In genomic region chr5:172383231-172383802, GRCh38 we compare ENCODE assay signal across 9 cellular contexts.
A peak's percentile ranks its signal among the peaks of the same experiment; 100 is the strongest.
DNase-seq lines count a peak whose midpoint lies in the region; ATAC-seq and TF ChIP-seq lines count a peak whose summit lies in the region.
"Had no signal": no experiment of that assay in that cellular context is flagged by ENCODE, and none has a peak within 500 bp of the region (broad histone marks: within the 10 kb centered on the region; RNA-seq: fewer than 3 reads in every experiment).

No MANE protein-coding gene starts in this region.

- H3K4me3 ChIP-seq in Panc1 (ENCODE audit: low read depth in 2 of 2, low read length in 2 of 2) (no peak overlapping the region), fibroblast of mammary gland (ENCODE audit: control insufficient read depth, low read depth, low read length) (no peak overlapping the region), skeletal muscle satellite cell (ENCODE audit: low read length) (no peak overlapping the region)

- ATAC-seq in Panc1, result peak; percentile 93
- ATAC-seq in GM19035 (IDR thresholded peaks at IDR 0.05; ENCODE audit: unreplicated experiment), result no peak
- no peak for ATAC-seq in GM18867 (IDR thresholded peaks at IDR 0.05; ENCODE audit: unreplicated experiment)

- H3K4me2 ChIP-seq in skeletal muscle satellite cell (ENCODE audit: low read length), result peak overlapping the region; percentile 48

- POLR2A ChIA-PET in Panc1 (lab: Charles Lee), result interaction anchor here (0.7 kb wide), 1 partner anchor 51 kb away, joined by 5 read pairs; no protein-coding TSS in a partner anchor
- POLR2A ChIA-PET in HEK293T (lab: Yijun Ruan, JAX), result no interaction called here

- no peaks in the 10 kb centered on the region for H3K27me3 ChIP-seq in Panc1 (ENCODE audit: control insufficient read depth, insufficient read depth, low read length)
- H3K27me3 ChIP-seq in skeletal muscle satellite cell (ENCODE audit: control insufficient read depth, insufficient read depth, low read length), result no peaks in the 10 kb centered on the region

- no TSS peak for BruUV-seq in Panc1 (replicated peaks; lab: Mats Ljungman, UMichigan)

- in situ Hi-C loops in Panc1 (cut with HindIII; ENCODE audit: low pct_unique_long_range_greater_than_20kb, low sequenced_read_pairs), result no loop called here

- intact Hi-C loops in Panc1 (cut with micrococcal nuclease; ENCODE audit: unreplicated experiment), result no loop called here

- H3K36me3 ChIP-seq in Panc1 (ENCODE audit: control insufficient read depth, insufficient read depth, low read length), result peaks cover 4% of the 10 kb centered on the region; the same call in 1 of the 2 replicates
- peaks cover 54% of the 10 kb centered on the region for H3K36me3 ChIP-seq in skeletal muscle satellite cell (ENCODE audit: insufficient read depth, low read length)

- H3K4me1 ChIP-seq in Panc1 (ENCODE audit: control insufficient read depth, insufficient read depth, low read length) (peaks cover 61% of the 10 kb centered on the region), skeletal muscle satellite cell (ENCODE audit: control insufficient read depth, insufficient read depth, low read length) (peaks cover 35% of the 10 kb centered on the region)

- peak overlapping the region; percentile 78 for H3K27ac ChIP-seq in Panc1 (ENCODE audit: low read length)

- no peak for TF ChIP-seq CTCF in Panc1 (IDR thresholded peaks at IDR 0.05)
- no peak for TF ChIP-seq CTCF in fibroblast of mammary gland (conservative IDR thresholded peaks at IDR 0.05; ENCODE audit: control insufficient read depth, insufficient read depth, low read depth, low read length)

- peak; percentile 46 for DNase-seq in HuH-7 (ENCODE audit: low spot score)
- peak; percentile 73 for DNase-seq in Panc1 (ENCODE audit: low read depth, low spot score)
- DNase-seq in fibroblast of mammary gland (ENCODE audit: low read depth), result peak; percentile 47
- DNase-seq in HEK293T (ENCODE audit: extremely low spot score), result no peak
- no peak for DNase-seq in glomerular visceral epithelial cell (ENCODE audit: extremely low spot score)
- DNase-seq: activated T-cell treated with anti-CD3 and anti-CD28 coated beads, Interleukin-2, amount 50 U/mL, for 1 hour had no signal

- H3K9ac ChIP-seq in skeletal muscle satellite cell (ENCODE audit: low read depth, low read length), result no peak overlapping the region

- H3K9me3 ChIP-seq in Panc1 (ENCODE audit: control insufficient read depth, insufficient read depth, low read depth, low read length) (no peaks in the 10 kb centered on the region), skeletal muscle satellite cell (replicated peaks; ENCODE audit: low read length) (no peaks in the 10 kb centered on the region)

- CTCF ChIA-PET in Panc1 (lab: Charles Lee), result interaction anchor here (0.9 kb wide), 1 partner anchor 195 kb away, joined by 3 read pairs; the partner anchor contains the start of gene STK10
- CTCF ChIA-PET in HEK293T (lab: Yijun Ruan, JAX), result no interaction called here

TF ChIP-seq in HEK293T, 16 proteins besides CTCF, POLR2A, EP300 and RAD21:
- TF ChIP-seq L3MBTL2 (conservative IDR thresholded peaks at IDR 0.05), result no peak
- no peak for TF ChIP-seq BHLHE40 (IDR thresholded peaks at IDR 0.05; ENCODE audit: borderline replicate concordance)
- no peak for TF ChIP-seq CTBP1 (IDR thresholded peaks at IDR 0.05; ENCODE audit: borderline replicate concordance)
- TF ChIP-seq FOXK2 (IDR thresholded peaks at IDR 0.05), result no peak
- TF ChIP-seq NFRKB (IDR thresholded peaks at IDR 0.05), result no peak
- no peak for TF ChIP-seq PKNOX1 (IDR thresholded peaks at IDR 0.05)

Comparison
In these comparisons a context has a peak if more than half of its experiments do, and no peak if none do; other contexts are left out.
1. DNase-seq: peak in HuH-7 (single experiment), Panc1 (single experiment) and fibroblast of mammary gland (single experiment); none in HEK293T (single experiment) and glomerular visceral epithelial cell (single experiment).